ENCODE assay signal across 23 cellular contexts in genomic region chr3:184461219-184461618, GRCh38.
"Had no signal": no experiment of that assay in that cellular context is flagged by ENCODE, and none has a peak within 500 bp of the region (broad histone marks: within the 10 kb centered on the region; RNA-seq: fewer than 3 reads in every experiment).

No MANE protein-coding gene starts in this region.

- ATAC-seq: effector memory CD8-positive, alpha-beta T cell; left ventricle myocardium superior; lower lobe of right lung; naive thymus-derived CD4-positive, alpha-beta T cell; right lobe of liver; stimulated activated effector memory CD8-positive, alpha-beta T cell treated with anti-CD3 and anti-CD28 coated beads, Interleukin-12 subunit alpha, Interleukin-12 subunit beta, amount 100 ng/mL, for 72 hours had no signal

- H3K9me3 Mint-ChIP-seq: effector memory CD8-positive, alpha-beta T cell; stimulated activated effector memory CD8-positive, alpha-beta T cell treated with anti-CD3 and anti-CD28 coated beads, Interleukin-12 subunit alpha, Interleukin-12 subunit beta, amount 100 ng/mL, for 72 hours; type B pancreatic cell had no signal

- H3K4me3 ChIP-seq: lower lobe of right lung, neural progenitor cell, right lobe of liver, smooth muscle cell, stomach, thyroid gland had no signal

- H3K27me3 ChIP-seq: neural progenitor cell, right lobe of liver, thyroid gland had no signal

- H3K27ac ChIP-seq: lower lobe of right lung, neural progenitor cell, parathyroid adenoma, right lobe of liver, stomach, thyroid gland had no signal

- H3K4me1 ChIP-seq: neural progenitor cell, parathyroid adenoma, right lobe of liver, thyroid gland had no signal

- DNase-seq: cortex of kidney; effector memory CD8-positive, alpha-beta T cell; hypothalamus; immature natural killer cell; islet precursor cell; kidney glomerular epithelial cell; left ventricle myocardium superior; lower lobe of right lung; naive thymus-derived CD4-positive, alpha-beta T cell; right lobe of liver; stimulated activated CD4-positive, alpha-beta T cell treated with anti-CD3 and anti-CD28 coated beads, Interleukin-12 subunit alpha, Interleukin-12 subunit beta, amount 100 ng/mL, for 4 hours; stimulated activated CD4-positive, alpha-beta T cell treated with anti-CD3 and anti-CD28 coated beads, Interleukin-1b, Interleukin-23, amount 100 ng/mL, for 48 hours; stimulated activated CD4-positive, alpha-beta T cell treated with anti-CD3 and anti-CD28 coated beads, Interleukin-4, amount 100 ng/mL, for 1 hour; stimulated activated naive CD4-positive, alpha-beta T cell treated with Interleukin-2 at 50 U/mL for 16 hours; stomach; thyroid gland had no signal

- H3K4me1 Mint-ChIP-seq: immature natural killer cell; neural progenitor cell; stimulated activated effector memory CD8-positive, alpha-beta T cell treated with anti-CD3 and anti-CD28 coated beads, Interleukin-12 subunit alpha, Interleukin-12 subunit beta, amount 100 ng/mL, for 72 hours had no signal

- H3K36me3 Mint-ChIP-seq: immature natural killer cell; naive thymus-derived CD4-positive, alpha-beta T cell; neural progenitor cell; stimulated activated effector memory CD8-positive, alpha-beta T cell treated with anti-CD3 and anti-CD28 coated beads, Interleukin-12 subunit alpha, Interleukin-12 subunit beta, amount 100 ng/mL, for 72 hours; type B pancreatic cell had no signal

- H3K27ac Mint-ChIP-seq: effector memory CD8-positive, alpha-beta T cell; immature natural killer cell; nephron; neural progenitor cell; progenitor cell of endocrine pancreas; stimulated activated effector memory CD8-positive, alpha-beta T cell treated with anti-CD3 and anti-CD28 coated beads, Interleukin-12 subunit alpha, Interleukin-12 subunit beta, amount 100 ng/mL, for 72 hours; type B pancreatic cell had no signal

- H3K9me3 ChIP-seq: lower lobe of right lung, right lobe of liver, stomach, thyroid gland had no signal

- H3K36me3 ChIP-seq: lower lobe of right lung, neural progenitor cell, right lobe of liver, stomach, thyroid gland had no signal

- H3K4me3 Mint-ChIP-seq: effector memory CD8-positive, alpha-beta T cell; immature natural killer cell; naive thymus-derived CD4-positive, alpha-beta T cell; nephron; neural progenitor cell; stimulated activated effector memory CD8-positive, alpha-beta T cell treated with anti-CD3 and anti-CD28 coated beads, Interleukin-12 subunit alpha, Interleukin-12 subunit beta, amount 100 ng/mL, for 72 hours; type B pancreatic cell had no signal
